30 cellular contexts compared by ENCODE assay signal in genomic region chr7:1214516-1214915, GRCh38. TPM values are rescaled to one million over a fixed set of nuclear protein-coding genes. Genes with fewer than 3 reads are reported as not detected.
"Had no signal": no experiment of that assay in that cellular context is flagged by ENCODE, and none has a peak within 500 bp of the region (broad histone marks: within the 10 kb centered on the region; RNA-seq: fewer than 3 reads in every experiment).

No MANE protein-coding gene starts in this region.

- H3K4me3 ChIP-seq: coronary artery, esophagus muscularis mucosa, gastrocnemius medialis, heart left ventricle had no signal

- DNase-seq: activated CD4-positive, alpha-beta memory T cell treated with anti-CD3 and anti-CD28 coated beads, Interleukin-2, amount 10 ng/mL, durations not matched to agents 7 days and 5 days; activated CD4-positive, alpha-beta T cell treated with anti-CD3 and anti-CD28 coated beads for 1 hour; activated CD4-positive, alpha-beta T cell treated with anti-CD3 and anti-CD28 coated beads for 4 hours; activated CD4-positive, alpha-beta T cell treated with anti-CD3 and anti-CD28 coated beads, Interleukin-2, amount 10 ng/mL, durations not matched to agents 7 days and 5 days; activated CD4-positive, alpha-beta T cell treated with anti-CD3 and anti-CD28 coated beads, Interleukin-2, amount 50 U/mL, for 4 hours; activated CD8-positive, alpha-beta memory T cell treated with anti-CD3 and anti-CD28 coated beads, Interleukin-2, amount 50 U/mL, for 48 hours; activated gamma-delta T cell; activated naive CD4-positive, alpha-beta T cell; activated naive CD4-positive, alpha-beta T cell treated with anti-CD3 and anti-CD28 coated beads, Interleukin-2, amount 10 ng/mL, durations not matched to agents 7 days and 5 days; activated naive CD8-positive, alpha-beta T cell treated with anti-CD3 and anti-CD28 coated beads, Interleukin-2, amount 10 ng/mL, durations not matched to agents 7 days and 5 days; activated T-cell treated with anti-CD3 and anti-CD28 coated beads for 4 hours; activated T-cell treated with anti-CD3 and anti-CD28 coated beads, Interleukin-2, amount 50 U/mL, for 24 hours; activated T-cell treated with anti-CD3 and anti-CD28 coated beads, Interleukin-2, amount 50 U/mL, for 72 hours; brain microvascular endothelial cell; effector CD4-positive, alpha-beta T cell; effector memory CD8-positive, alpha-beta T cell; erythroblast; foreskin keratinocyte; gastrocnemius medialis; glutamatergic neuron; heart left ventricle; T1000 had no signal

- H3K4me1 ChIP-seq: foreskin keratinocyte, gastrocnemius medialis had no signal

- H3K36me3 ChIP-seq: brain microvascular endothelial cell, esophagus muscularis mucosa, gastrocnemius medialis, heart left ventricle had no signal

- H3K9me3 ChIP-seq: esophagus muscularis mucosa, gastrocnemius medialis, heart left ventricle had no signal

- H3K27ac ChIP-seq: brain microvascular endothelial cell, coronary artery, esophagus muscularis mucosa, foreskin keratinocyte, gastrocnemius medialis, heart left ventricle, VCaP had no signal

- FAIRE-seq: astrocyte, bronchial epithelial cell had no signal

- ATAC-seq: activated naive CD4-positive, alpha-beta T cell treated with anti-CD3 and anti-CD28 coated beads, Interleukin-2, amount 50 U/mL, for 72 hours; activated T-cell treated with anti-CD3 and anti-CD28 coated beads, Interleukin-2, amount 50 U/mL, for 72 hours; effector memory CD8-positive, alpha-beta T cell; foreskin keratinocyte; gastrocnemius medialis; heart left ventricle; WTC11 had no signal

RNA-seq across cellular contexts. Expression of gene UNCX, which starts 18.2 kb away (rescaled TPM):
- total RNA-seq: activated CD4-positive, alpha-beta memory T cell treated with anti-CD3 and anti-CD28 coated beads, Interleukin-2, amount 10 ng/mL, durations not matched to agents 7 days and 5 days; activated CD4-positive, alpha-beta T cell treated with anti-CD3 and anti-CD28 coated beads, Interleukin-2, amount 10 ng/mL, durations not matched to agents 7 days and 5 days; activated naive CD4-positive, alpha-beta T cell treated with anti-CD3 and anti-CD28 coated beads, Interleukin-2, amount 50 U/mL, for 72 hours; activated naive CD8-positive, alpha-beta T cell treated with anti-CD3 and anti-CD28 coated beads, Interleukin-2, amount 10 ng/mL, durations not matched to agents 7 days and 5 days; activated T-cell treated with anti-CD3 and anti-CD28 coated beads, Interleukin-2, amount 50 U/mL, for 72 hours; astrocyte; bronchial epithelial cell; cardiac septum; esophagus muscularis mucosa; foreskin keratinocyte; gastrocnemius medialis; heart left ventricle; WTC11 had no signal
- polyA plus RNA-seq: foreskin keratinocyte, heart left ventricle had no signal
